30 cellular contexts compared by ENCODE assay signal in genomic region chr18:57297306-57297705, GRCh38. TPM values are rescaled to one million over a fixed set of nuclear protein-coding genes. Genes with fewer than 3 reads are reported as not detected.
"Had no signal": no experiment of that assay in that cellular context is flagged by ENCODE, and none has a peak within 500 bp of the region (broad histone marks: within the 10 kb centered on the region; RNA-seq: fewer than 3 reads in every experiment).

No MANE protein-coding gene starts in this region.

- H3K4me1 ChIP-seq: stomach, suprapubic skin, thyroid gland, tibial artery, tibial nerve, transverse colon, upper lobe of left lung, upper lobe of right lung, uterus, vagina had no signal

- ATAC-seq: stimulated activated effector memory CD8-positive, alpha-beta T cell treated with anti-CD3 and anti-CD28 coated beads, Interleukin-12 subunit alpha, Interleukin-12 subunit beta, amount 100 ng/mL, for 72 hours; stimulated activated memory B cell treated with anti-CD40 and anti-IgM and Interleukin-4, amounts not matched to agents 10 μg/mL and 1 μg/mL and 100 μg/mL, for 72 hours; stimulated activated naive B cell treated with anti-CD40 and anti-IgM and Interleukin-4, amounts not matched to agents 10 μg/mL and 1 μg/mL and 100 μg/mL, for 72 hours; stimulated activated naive CD8-positive, alpha-beta T cell treated with anti-CD3 and anti-CD28 coated beads, Interleukin-15, amount 100 ng/mL, for 72 hours; stimulated activated naive CD8-positive, alpha-beta T cell treated with anti-CD3 and anti-CD28 coated beads, Interleukin-15, Interleukin-2, amounts not matched to agents 100 U/mL and 50 U/mL, for 24 hours; upper lobe of right lung had no signal

- H3K4me3 ChIP-seq: stomach, suprapubic skin, testis, thoracic aorta, thyroid gland, tibial artery, tibial nerve, transverse colon, upper lobe of left lung, upper lobe of right lung, uterus, vagina had no signal

- DNase-seq: stimulated activated CD4-positive, alpha-beta T cell treated with anti-CD3 and anti-CD28 coated beads, Interleukin-2, amount 100 ng/mL, for 48 hours; stimulated activated CD4-positive, alpha-beta T cell treated with anti-CD3 and anti-CD28 coated beads, Interleukin-4, amount 100 ng/mL, for 1 hour; stimulated activated CD4-positive, alpha-beta T cell treated with anti-CD3 and anti-CD28 coated beads, Interleukin-4, amount 100 ng/mL, for 24 hours; stimulated activated CD4-positive, alpha-beta T cell treated with anti-CD3 and anti-CD28 coated beads, Interleukin-4, amount 100 ng/mL, for 4 hours; stimulated activated CD8-positive, alpha-beta memory T cell treated with anti-CD3 and anti-CD28 coated beads, Interleukin-4, amount 100 ng/mL, for 48 hours; stimulated activated naive B cell treated with anti-CD40 and anti-IgM and Interleukin-4, amounts not matched to agents 10 μg/mL and 1 μg/mL and 100 μg/mL, for 72 hours; stimulated activated naive CD4-positive, alpha-beta T cell; stimulated activated naive CD4-positive, alpha-beta T cell treated with Interleukin-2 at 50 U/mL for 16 hours; stimulated activated naive CD8-positive, alpha-beta T cell treated with anti-CD3 and anti-CD28 coated beads, Interleukin-15, amount 100 ng/mL, for 72 hours; stimulated activated naive CD8-positive, alpha-beta T cell treated with anti-CD3 and anti-CD28 coated beads, Interleukin-15, Interleukin-2, amounts not matched to agents 100 U/mL and 50 U/mL, for 24 hours; stomach; substantia nigra; testis; thyroid gland; tibial artery; transverse colon; trophoblast cell; upper lobe of left lung; upper lobe of right lung; uterus had no signal

- H3K9me3 ChIP-seq: stomach, suprapubic skin, testis, thoracic aorta, thyroid gland, tibial artery, tibial nerve, transverse colon, upper lobe of left lung, upper lobe of right lung, uterus, vagina had no signal

- H3K4me1 Mint-ChIP-seq: stimulated activated effector memory CD8-positive, alpha-beta T cell treated with anti-CD3 and anti-CD28 coated beads, Interleukin-12 subunit alpha, Interleukin-12 subunit beta, amount 100 ng/mL, for 72 hours; stimulated activated memory B cell treated with anti-CD40 and anti-IgM and Interleukin-4, amounts not matched to agents 10 μg/mL and 1 μg/mL and 100 μg/mL, for 72 hours; stimulated activated naive B cell treated with anti-CD40 and anti-IgM and Interleukin-4, amounts not matched to agents 10 μg/mL and 1 μg/mL and 100 μg/mL, for 72 hours; stimulated activated naive CD8-positive, alpha-beta T cell treated with anti-CD3 and anti-CD28 coated beads, Interleukin-15, amount 100 ng/mL, for 72 hours had no signal

- H3K27me3 Mint-ChIP-seq: stimulated activated memory B cell treated with anti-CD40 and anti-IgM and Interleukin-4, amounts not matched to agents 10 μg/mL and 1 μg/mL and 100 μg/mL, for 72 hours had no signal

- H3K36me3 ChIP-seq: stomach, suprapubic skin, thoracic aorta, thyroid gland, tibial artery, tibial nerve, transverse colon, upper lobe of left lung, upper lobe of right lung, uterus, vagina had no signal

- H3K36me3 Mint-ChIP-seq: stimulated activated effector memory CD8-positive, alpha-beta T cell treated with anti-CD3 and anti-CD28 coated beads, Interleukin-12 subunit alpha, Interleukin-12 subunit beta, amount 100 ng/mL, for 72 hours; stimulated activated memory B cell treated with anti-CD40 and anti-IgM and Interleukin-4, amounts not matched to agents 10 μg/mL and 1 μg/mL and 100 μg/mL, for 72 hours; stimulated activated naive B cell treated with anti-CD40 and anti-IgM and Interleukin-4, amounts not matched to agents 10 μg/mL and 1 μg/mL and 100 μg/mL, for 72 hours; type B pancreatic cell had no signal

- H3K9me3 Mint-ChIP-seq: stimulated activated effector memory CD8-positive, alpha-beta T cell treated with anti-CD3 and anti-CD28 coated beads, Interleukin-12 subunit alpha, Interleukin-12 subunit beta, amount 100 ng/mL, for 72 hours; stimulated activated memory B cell treated with anti-CD40 and anti-IgM and Interleukin-4, amounts not matched to agents 10 μg/mL and 1 μg/mL and 100 μg/mL, for 72 hours; stimulated activated naive B cell treated with anti-CD40 and anti-IgM and Interleukin-4, amounts not matched to agents 10 μg/mL and 1 μg/mL and 100 μg/mL, for 72 hours; stimulated activated naive CD8-positive, alpha-beta T cell treated with anti-CD3 and anti-CD28 coated beads, Interleukin-15, amount 100 ng/mL, for 72 hours; stimulated activated naive CD8-positive, alpha-beta T cell treated with anti-CD3 and anti-CD28 coated beads, Interleukin-15, Interleukin-2, amounts not matched to agents 100 ng/mL and 50 ng/mL, for 24 hours; type B pancreatic cell had no signal

- H3K27ac ChIP-seq: stomach, suprapubic skin, testis, thoracic aorta, thyroid gland, tibial artery, tibial nerve, transverse colon, upper lobe of left lung, upper lobe of right lung, uterus, vagina had no signal

- H3K4me3 Mint-ChIP-seq: stimulated activated effector memory CD8-positive, alpha-beta T cell treated with anti-CD3 and anti-CD28 coated beads, Interleukin-12 subunit alpha, Interleukin-12 subunit beta, amount 100 ng/mL, for 72 hours; stimulated activated memory B cell treated with anti-CD40 and anti-IgM and Interleukin-4, amounts not matched to agents 10 μg/mL and 1 μg/mL and 100 μg/mL, for 72 hours; stimulated activated naive B cell treated with anti-CD40 and anti-IgM and Interleukin-4, amounts not matched to agents 10 μg/mL and 1 μg/mL and 100 μg/mL, for 72 hours; stimulated activated naive CD8-positive, alpha-beta T cell treated with anti-CD3 and anti-CD28 coated beads, Interleukin-15, amount 100 ng/mL, for 72 hours; stimulated activated naive CD8-positive, alpha-beta T cell treated with anti-CD3 and anti-CD28 coated beads, Interleukin-15, Interleukin-2, amounts not matched to agents 100 ng/mL and 50 ng/mL, for 24 hours; type B pancreatic cell had no signal

- H3K27me3 ChIP-seq: testis, thyroid gland, tibial nerve, transverse colon, upper lobe of left lung, upper lobe of right lung, uterus, vagina had no signal

- H3K27ac Mint-ChIP-seq: stimulated activated effector memory CD8-positive, alpha-beta T cell treated with anti-CD3 and anti-CD28 coated beads, Interleukin-12 subunit alpha, Interleukin-12 subunit beta, amount 100 ng/mL, for 72 hours; stimulated activated memory B cell treated with anti-CD40 and anti-IgM and Interleukin-4, amounts not matched to agents 10 μg/mL and 1 μg/mL and 100 μg/mL, for 72 hours; stimulated activated naive B cell treated with anti-CD40 and anti-IgM and Interleukin-4, amounts not matched to agents 10 μg/mL and 1 μg/mL and 100 μg/mL, for 72 hours; stimulated activated naive CD8-positive, alpha-beta T cell treated with anti-CD3 and anti-CD28 coated beads, Interleukin-15, amount 100 ng/mL, for 72 hours; stimulated activated naive CD8-positive, alpha-beta T cell treated with anti-CD3 and anti-CD28 coated beads, Interleukin-15, Interleukin-2, amounts not matched to agents 100 ng/mL and 50 ng/mL, for 24 hours; type B pancreatic cell had no signal

RNA-seq across cellular contexts. Expression of gene ST8SIA3, which starts 55.1 kb away (rescaled TPM):
- total RNA-seq: subcutaneous adipose tissue, suprapubic skin, thoracic aorta, tibial nerve, upper lobe of right lung, ureter had no signal
